In genomic region chr5:63247651-63248050, GRCh38 we compare ENCODE assay signal across 24 cellular contexts.
"Had no signal": no experiment of that assay in that cellular context is flagged by ENCODE, and none has a peak within 500 bp of the region (broad histone marks: within the 10 kb centered on the region; RNA-seq: fewer than 3 reads in every experiment).

No MANE protein-coding gene starts in this region.

- H3K4me3 Mint-ChIP-seq: activated B cell treated with CpG ODN at 0.5 μM for 24 hours; activated T-cell treated with anti-CD3 and anti-CD28 coated beads, Interleukin-2, amount 50 U/mL, for 72 hours; endodermal cell; naive thymus-derived CD4-positive, alpha-beta T cell; neural progenitor cell; T-helper 2 cell treated with Interferon-gamma antibody and Interleukin-4, amounts not matched to agents 5 μg/mL and 100 μg/mL, for 36 hours had no signal

- H3K27me3 Mint-ChIP-seq: activated B cell treated with CpG ODN at 0.5 μM for 24 hours; naive thymus-derived CD4-positive, alpha-beta T cell had no signal

- H3K9me3 ChIP-seq: body of pancreas, psoas muscle, transverse colon had no signal

- H3K79me2 ChIP-seq: parathyroid adenoma had no signal

- H3K9ac ChIP-seq: neural progenitor cell, parathyroid adenoma had no signal

- H3K27me3 ChIP-seq: body of pancreas, cardiac muscle cell, neural progenitor cell, transverse colon had no signal

- ATAC-seq: activated naive CD4-positive, alpha-beta T cell treated with anti-CD3 and anti-CD28 coated beads, Interleukin-2, amount 50 U/mL, for 72 hours; activated T-cell treated with anti-CD3 and anti-CD28 coated beads, Interleukin-2, amount 50 U/mL, for 72 hours; body of pancreas; esophagus mucosa; left cardiac atrium; left ventricle myocardium superior; naive thymus-derived CD4-positive, alpha-beta T cell; psoas muscle had no signal

- H3K4me3 ChIP-seq: body of pancreas, cardiac muscle cell, neural progenitor cell, psoas muscle, transverse colon had no signal

- H3K36me3 ChIP-seq: cardiac muscle cell, neural progenitor cell, transverse colon had no signal

- H3K36me3 Mint-ChIP-seq: activated naive CD4-positive, alpha-beta T cell treated with anti-CD3 and anti-CD28 coated beads, Interleukin-2, amount 50 U/mL, for 72 hours; naive thymus-derived CD4-positive, alpha-beta T cell; neural progenitor cell had no signal

- DNase-seq: activated B cell treated with CpG ODN at 0.5 μM for 24 hours; activated CD4-positive, alpha-beta T cell treated with anti-CD3 and anti-CD28 coated beads, Interleukin-2, amount 50 U/mL, for 4 hours; activated naive CD4-positive, alpha-beta T cell; activated T-cell treated with anti-CD3 and anti-CD28 coated beads for 4 hours; activated T-cell treated with anti-CD3 and anti-CD28 coated beads, Interleukin-2, amount 50 U/mL, for 72 hours; anterior cingulate cortex; body of pancreas; endodermal cell; left cardiac atrium; left ventricle myocardium superior; midbrain; naive thymus-derived CD4-positive, alpha-beta T cell; occipital lobe; psoas muscle; stimulated activated CD4-positive, alpha-beta T cell treated with anti-CD3 and anti-CD28 coated beads, Interleukin-2, amount 100 ng/mL, for 48 hours; stimulated activated naive CD4-positive, alpha-beta T cell treated with Interleukin-2 at 50 U/mL for 16 hours; T-helper 1 cell; transverse colon had no signal

- H3K9me3 Mint-ChIP-seq: activated T-cell treated with anti-CD3 and anti-CD28 coated beads, Interleukin-2, amount 50 U/mL, for 72 hours; endodermal cell; neural progenitor cell; T-helper 2 cell treated with Interferon-gamma antibody and Interleukin-4, amounts not matched to agents 5 μg/mL and 100 μg/mL, for 36 hours had no signal

- H3K27ac Mint-ChIP-seq: activated B cell treated with CpG ODN at 0.5 μM for 24 hours; activated naive CD4-positive, alpha-beta T cell treated with anti-CD3 and anti-CD28 coated beads, Interleukin-2, amount 50 U/mL, for 72 hours; activated T-cell treated with anti-CD3 and anti-CD28 coated beads, Interleukin-2, amount 50 U/mL, for 72 hours; endodermal cell; naive thymus-derived CD4-positive, alpha-beta T cell; neural progenitor cell; T-helper 2 cell treated with Interferon-gamma antibody and Interleukin-4, amounts not matched to agents 5 μg/mL and 100 μg/mL, for 36 hours had no signal

- H2AFZ ChIP-seq: neural progenitor cell, parathyroid adenoma had no signal

- H3K27ac ChIP-seq: body of pancreas, cardiac muscle cell, neural progenitor cell, parathyroid adenoma, psoas muscle, transverse colon had no signal

- H3K4me1 ChIP-seq: body of pancreas, neural progenitor cell, parathyroid adenoma, psoas muscle, transverse colon had no signal

- H3K4me2 ChIP-seq: neural progenitor cell had no signal

- H3K4me1 Mint-ChIP-seq: activated B cell treated with CpG ODN at 0.5 μM for 24 hours; naive thymus-derived CD4-positive, alpha-beta T cell; neural progenitor cell had no signal
